Comparison of ENCODE assay signal across 1 cellular context in the genomic region with DNA sequence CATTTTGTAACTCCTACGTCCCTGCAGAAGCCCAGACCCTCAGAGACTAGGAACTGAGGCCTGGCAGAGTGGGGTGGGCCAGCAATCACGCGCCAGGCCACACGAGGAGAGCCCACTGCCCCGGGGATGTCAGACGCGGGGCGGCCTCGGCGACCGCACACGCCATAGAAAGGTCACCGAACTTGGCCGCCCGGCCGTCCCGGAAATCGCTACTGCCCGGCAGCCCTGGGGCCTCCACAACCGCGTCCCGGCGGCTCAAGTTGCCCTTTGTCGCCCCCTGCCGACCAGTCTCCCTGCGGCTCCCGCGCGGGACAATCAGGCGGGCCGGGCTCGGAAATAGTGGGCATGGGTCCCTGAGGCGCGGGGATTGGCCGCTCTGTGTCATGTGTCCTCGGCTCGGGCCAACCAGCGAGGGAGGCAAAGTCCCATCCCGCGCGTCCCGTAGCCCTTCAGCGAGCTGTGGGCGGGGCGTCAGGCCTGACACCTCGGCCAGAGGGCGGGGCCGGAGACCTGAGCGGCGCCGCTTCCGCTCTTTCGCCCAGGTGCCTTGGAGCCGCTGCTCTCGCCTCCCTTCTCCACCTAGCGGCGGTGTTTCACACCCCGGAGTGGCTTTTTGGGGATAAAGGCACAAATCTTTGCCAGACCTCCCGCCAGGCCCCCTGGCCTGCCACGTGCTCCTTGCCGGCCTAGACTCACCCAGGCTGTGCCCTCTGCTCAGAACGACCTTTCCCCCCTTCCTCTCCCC.
TF ChIP-seq lines count a peak whose summit lies in the region.

No MANE protein-coding gene starts in this region.

TF ChIP-seq in WTC11, 78 proteins besides CTCF, POLR2A, EP300 and RAD21 (continued from another document):
- TF ChIP-seq, protein P1, sequence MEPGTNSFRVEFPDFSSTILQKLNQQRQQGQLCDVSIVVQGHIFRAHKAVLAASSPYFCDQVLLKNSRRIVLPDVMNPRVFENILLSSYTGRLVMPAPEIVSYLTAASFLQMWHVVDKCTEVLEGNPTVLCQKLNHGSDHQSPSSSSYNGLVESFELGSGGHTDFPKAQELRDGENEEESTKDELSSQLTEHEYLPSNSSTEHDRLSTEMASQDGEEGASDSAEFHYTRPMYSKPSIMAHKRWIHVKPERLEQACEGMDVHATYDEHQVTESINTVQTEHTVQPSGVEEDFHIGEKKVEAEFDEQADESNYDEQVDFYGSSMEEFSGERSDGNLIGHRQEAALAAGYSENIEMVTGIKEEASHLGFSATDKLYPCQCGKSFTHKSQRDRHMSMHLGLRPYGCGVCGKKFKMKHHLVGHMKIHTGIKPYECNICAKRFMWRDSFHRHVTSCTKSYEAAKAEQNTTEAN (CRISPR knock-in tag; IDR thresholded peaks at IDR 0.05): peak; percentile 87; the same call in 1 of the 2 replicates
- TF ChIP-seq PRRX2 (CRISPR knock-in tag; IDR thresholded peaks at IDR 0.05) (0 out of 2 replicates have a peak, but pooled peaks have one; percentile 30), NFYB (CRISPR knock-in tag; conservative IDR thresholded peaks at IDR 0.05; ENCODE audit: low read depth) (peak; percentile 81), EMX1 (CRISPR knock-in tag; IDR thresholded peaks at IDR 0.05) (0 out of 2 replicates have a peak, but pooled peaks have one; percentile 67), ESRRA (CRISPR knock-in tag; IDR thresholded peaks at IDR 0.05; ENCODE audit: borderline replicate concordance) (peak; percentile 34; the same call in 1 of the 2 replicates), NFE2L1 (CRISPR knock-in tag; IDR thresholded peaks at IDR 0.05) (peak; percentile 62; the same call in 1 of the 2 replicates), CREM (CRISPR knock-in tag; IDR thresholded peaks at IDR 0.05) (peak; percentile 28; the same call in 1 of the 2 replicates), ZNF121 (CRISPR knock-in tag; IDR thresholded peaks at IDR 0.05) (peak; percentile 89), SP1 (CRISPR knock-in tag; conservative IDR thresholded peaks at IDR 0.05) (peak; percentile 91), RELA (CRISPR knock-in tag; IDR thresholded peaks at IDR 0.05; ENCODE audit: borderline replicate concordance) (no peak), ZNF263 (CRISPR knock-in tag; IDR thresholded peaks at IDR 0.05; ENCODE audit: low read depth) (no peak), TP53 (CRISPR knock-in tag; IDR thresholded peaks at IDR 0.05) (0 out of 2 replicates have a peak, but pooled peaks have one; percentile 50), ZNF317 (CRISPR knock-in tag; IDR thresholded peaks at IDR 0.05; ENCODE audit: borderline replicate concordance, low read depth) (no peak), MYBL2 (CRISPR knock-in tag; IDR thresholded peaks at IDR 0.05) (0 out of 2 replicates have a peak, but pooled peaks have one; percentile 50)
- TF ChIP-seq, protein P2, sequence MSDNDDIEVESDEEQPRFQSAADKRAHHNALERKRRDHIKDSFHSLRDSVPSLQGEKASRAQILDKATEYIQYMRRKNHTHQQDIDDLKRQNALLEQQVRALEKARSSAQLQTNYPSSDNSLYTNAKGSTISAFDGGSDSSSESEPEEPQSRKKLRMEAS (CRISPR knock-in tag; IDR thresholded peaks at IDR 0.05): peak; percentile 85
- TF ChIP-seq, protein P3, sequence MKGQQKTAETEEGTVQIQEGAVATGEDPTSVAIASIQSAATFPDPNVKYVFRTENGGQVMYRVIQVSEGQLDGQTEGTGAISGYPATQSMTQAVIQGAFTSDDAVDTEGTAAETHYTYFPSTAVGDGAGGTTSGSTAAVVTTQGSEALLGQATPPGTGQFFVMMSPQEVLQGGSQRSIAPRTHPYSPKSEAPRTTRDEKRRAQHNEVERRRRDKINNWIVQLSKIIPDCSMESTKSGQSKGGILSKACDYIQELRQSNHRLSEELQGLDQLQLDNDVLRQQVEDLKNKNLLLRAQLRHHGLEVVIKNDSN (CRISPR knock-in tag; IDR thresholded peaks at IDR 0.05): peak; percentile 98
- TF ChIP-seq, protein P4, sequence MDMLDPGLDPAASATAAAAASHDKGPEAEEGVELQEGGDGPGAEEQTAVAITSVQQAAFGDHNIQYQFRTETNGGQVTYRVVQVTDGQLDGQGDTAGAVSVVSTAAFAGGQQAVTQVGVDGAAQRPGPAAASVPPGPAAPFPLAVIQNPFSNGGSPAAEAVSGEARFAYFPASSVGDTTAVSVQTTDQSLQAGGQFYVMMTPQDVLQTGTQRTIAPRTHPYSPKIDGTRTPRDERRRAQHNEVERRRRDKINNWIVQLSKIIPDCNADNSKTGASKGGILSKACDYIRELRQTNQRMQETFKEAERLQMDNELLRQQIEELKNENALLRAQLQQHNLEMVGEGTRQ (CRISPR knock-in tag; IDR thresholded peaks at IDR 0.05): peak; percentile 97
TF ChIP-seq in WTC11: peak in this region for 24.
